In genomic region chr11:82972103-82972502, GRCh38 we compare ENCODE assay signal across 22 cellular contexts.
DNase-seq lines count a peak whose midpoint lies in the region; ATAC-seq and TF ChIP-seq lines count a peak whose summit lies in the region.
"Had no signal": no experiment of that assay in that cellular context is flagged by ENCODE, and none has a peak within 500 bp of the region (broad histone marks: within the 10 kb centered on the region; RNA-seq: fewer than 3 reads in every experiment).

No MANE protein-coding gene starts in this region.

- H3K4me3 Mint-ChIP-seq in activated T-cell treated with anti-CD3 and anti-CD28 coated beads, Interleukin-2, amount 50 U/mL, for 4 hours, result peak overlapping the region; percentile 72
- H3K4me3 Mint-ChIP-seq in activated naive CD8-positive, alpha-beta T cell treated with anti-CD3 and anti-CD28 coated beads for 36 hours, result peak overlapping the region; percentile 57
- H3K4me3 Mint-ChIP-seq: type B pancreatic cell had no signal

- H3K4me2 ChIP-seq in Karpas-422 (ENCODE audit: low read depth, low read length, poor library complexity, severe bottlenecking) (no peak overlapping the region), mesenchymal stem cell (ENCODE audit: low read length, poor library complexity, severe bottlenecking) (no peak overlapping the region)

- H3K27me3 ChIP-seq in Karpas-422 (ENCODE audit: low read length) (no peaks in the 10 kb centered on the region), spleen (replicated peaks in 1 of 7) (no peaks in the 10 kb centered on the region), mesenchymal stem cell (ENCODE audit: control insufficient read depth in 1 of 2, insufficient read depth in 1 of 2, low read length in 2 of 2) (no peaks in the 10 kb centered on the region)
- H3K27me3 ChIP-seq: esophagus squamous epithelium, left lung, right atrium auricular region, stomach had no signal

- H2BK120ac ChIP-seq in mesenchymal stem cell (ENCODE audit: low read depth, low read length), result no peak overlapping the region

- no peak overlapping the region for H3K27ac Mint-ChIP-seq in activated naive CD8-positive, alpha-beta T cell treated with anti-CD3 and anti-CD28 coated beads for 36 hours
- H3K27ac Mint-ChIP-seq: type B pancreatic cell had no signal

- intact Hi-C loops in spleen (cut with DNase I; ENCODE audit: low total_unique reads), result no loop called here

- no peaks in the 10 kb centered on the region for H3K9me2 ChIP-seq in Karpas-422 (replicated peaks; ENCODE audit: insufficient read depth, low read length)

- no peak overlapping the region for H2AFZ ChIP-seq in Karpas-422 (ENCODE audit: low read length)
- H2AFZ ChIP-seq in mesenchymal stem cell (ENCODE audit: low read depth, low read length), result no peak overlapping the region

- no peaks in the 10 kb centered on the region for H3K79me1 ChIP-seq in mesenchymal stem cell (replicated peaks; ENCODE audit: low read length, poor library complexity, severe bottlenecking)

- no peak overlapping the region for H2BK15ac ChIP-seq in mesenchymal stem cell (ENCODE audit: low read depth, poor library complexity, severe bottlenecking)

- H3K9ac ChIP-seq in Karpas-422 (ENCODE audit: low read length) (no peak overlapping the region), mesenchymal stem cell (ENCODE audit: low read length) (no peak overlapping the region)

- peaks cover 2% of the 10 kb centered on the region for H3K36me3 Mint-ChIP-seq in activated T-cell treated with anti-CD3 and anti-CD28 coated beads, Interleukin-2, amount 50 U/mL, for 4 hours (ENCODE audit: insufficient read depth)
- H3K36me3 Mint-ChIP-seq in activated naive CD8-positive, alpha-beta T cell treated with anti-CD3 and anti-CD28 coated beads for 36 hours, result peaks cover 18% of the 10 kb centered on the region
- H3K36me3 Mint-ChIP-seq: type B pancreatic cell had no signal

- no peak overlapping the region for H2BK5ac ChIP-seq in mesenchymal stem cell (ENCODE audit: low read depth, low read length, poor library complexity, severe bottlenecking)

- H3K27me3 Mint-ChIP-seq in activated T-cell treated with anti-CD3 and anti-CD28 coated beads, Interleukin-2, amount 50 U/mL, for 4 hours (ENCODE audit: low read depth), result no peaks in the 10 kb centered on the region
- H3K27me3 Mint-ChIP-seq in activated naive CD8-positive, alpha-beta T cell treated with anti-CD3 and anti-CD28 coated beads for 36 hours, result no peaks in the 10 kb centered on the region
- H3K27me3 Mint-ChIP-seq: type B pancreatic cell had no signal

- no peaks in the 10 kb centered on the region for H3K79me2 ChIP-seq in Karpas-422 (ENCODE audit: low read length)

- no peak overlapping the region for H3K23ac ChIP-seq in mesenchymal stem cell (ENCODE audit: low read length in 2 of 2)

- no peaks in the 10 kb centered on the region for H4K20me1 ChIP-seq in Karpas-422 (ENCODE audit: insufficient read depth, low read depth, low read length)

- H2AK5ac ChIP-seq in mesenchymal stem cell (ENCODE audit: low read length, severe bottlenecking), result no peak overlapping the region

- DNase-seq in activated T-cell treated with anti-CD3 and anti-CD28 coated beads, Interleukin-2, amount 50 U/mL, for 4 hours, result no peak
- DNase-seq in activated T-cell treated with anti-CD3 and anti-CD28 coated beads, Interleukin-2, amount 50 U/mL, for 48 hours, result no peak
- DNase-seq in Karpas-422 (no peak), spleen (no peak), NCI-H2171 (lab: John Stamatoyannopoulos, UW) (no peak), mesenchymal stem cell (no peak)
- no peak for DNase-seq in activated naive CD8-positive, alpha-beta T cell treated with anti-CD3 and anti-CD28 coated beads for 36 hours
- DNase-seq: ACHN; effector CD4-positive, alpha-beta T cell; esophagus squamous epithelium; H7; IMR-90; left lung; NCI-H2081 treated with DMSO at 0.1 percent for 48 hours; NCI-H524; occipital lobe; Right ventricle myocardium superior; stomach had no signal

- H4K91ac ChIP-seq in mesenchymal stem cell (ENCODE audit: low read length), result no peak overlapping the region

- peaks cover 17% of the 10 kb centered on the region for H3K4me1 ChIP-seq in Karpas-422 (ENCODE audit: low read length)
- peaks cover 0 to 40% (median 8%) of the 10 kb centered on the region in 6 donors for H3K4me1 ChIP-seq in spleen
- peaks cover 2% of the 10 kb centered on the region for H3K4me1 ChIP-seq in mesenchymal stem cell (ENCODE audit: control insufficient read depth, insufficient read depth, low read depth, low read length)
- H3K4me1 ChIP-seq: esophagus squamous epithelium, left lung, right atrium auricular region, stomach had no signal

- H3K4ac ChIP-seq in mesenchymal stem cell (ENCODE audit: low read depth in 1 of 2, low read length in 2 of 2), result no peak overlapping the region

- no peaks in the 10 kb centered on the region for H3K9me3 ChIP-seq in Karpas-422 (ENCODE audit: low read length)
- H3K9me3 ChIP-seq in spleen, result peaks cover 0 to 6% (median 0%) of the 10 kb centered on the region in 8 donors
- H3K9me3 ChIP-seq in mesenchymal stem cell (ENCODE audit: control insufficient read depth, low read length), result no peaks in the 10 kb centered on the region
- H3K9me3 ChIP-seq: esophagus squamous epithelium, mucosa of descending colon, right atrium auricular region, stomach had no signal

- H3K14ac ChIP-seq in mesenchymal stem cell (ENCODE audit: low read length in 2 of 2), result no peak overlapping the region

- 63 to 85% (median 69%) methylated on average over 1 of the region's 1 CpG for WGBS in spleen, 5 donors
- 86% methylated on average over 1 of the region's 1 CpG for WGBS in mesenchymal stem cell

- peaks cover 40% of the 10 kb centered on the region for H3K4me1 Mint-ChIP-seq in activated T-cell treated with anti-CD3 and anti-CD28 coated beads, Interleukin-2, amount 50 U/mL, for 4 hours (ENCODE audit: low read depth)
- peaks cover 51% of the 10 kb centered on the region for H3K4me1 Mint-ChIP-seq in activated naive CD8-positive, alpha-beta T cell treated with anti-CD3 and anti-CD28 coated beads for 36 hours

- H3K27ac ChIP-seq in Karpas-422 (ENCODE audit: low read length), result peak overlapping the region; percentile 46
- H3K27ac ChIP-seq in spleen, result peak overlapping the region in 7 of 8 donors; percentile 27 to 76 (median 55)
- H3K27ac ChIP-seq in mesenchymal stem cell (ENCODE audit: low read length, poor library complexity, severe bottlenecking), result no peak overlapping the region
- H3K27ac ChIP-seq: esophagus squamous epithelium, left lung, right atrium auricular region, stomach had no signal

- H4K8ac ChIP-seq in mesenchymal stem cell (ENCODE audit: low read length), result no peak overlapping the region

- TF ChIP-seq POLR2A in spleen (IDR thresholded peaks at IDR 0.05), result no peak

- no peak overlapping the region for H2BK12ac ChIP-seq in mesenchymal stem cell (ENCODE audit: low read length in 2 of 2)

- H3K4me3 ChIP-seq in Karpas-422 (ENCODE audit: low read length) (no peak overlapping the region), spleen (peak overlapping the region in 2 of 8 donors; percentile 23 to 55), mesenchymal stem cell (ENCODE audit: insufficient read depth in 1 of 2, low read depth in 1 of 2, low read length in 2 of 2) (no peak overlapping the region)
- H3K4me3 ChIP-seq: esophagus squamous epithelium, left lung, mucosa of descending colon, right atrium auricular region, stomach had no signal

- H3K36me3 ChIP-seq in Karpas-422 (ENCODE audit: insufficient read depth, low read length) (no peaks in the 10 kb centered on the region; the same call in 1 of the 2 replicates), spleen (no peaks in the 10 kb centered on the region), mesenchymal stem cell (ENCODE audit: control insufficient read depth in 1 of 2, insufficient read depth in 2 of 2, low read depth in 1 of 2, low read length in 2 of 2) (no peaks in the 10 kb centered on the region)
- H3K36me3 ChIP-seq: esophagus squamous epithelium, left lung, right atrium auricular region, stomach had no signal

- ATAC-seq in activated T-cell treated with anti-CD3 and anti-CD28 coated beads, Interleukin-2, amount 50 U/mL, for 4 hours, result no peak
- ATAC-seq in HG03135 (IDR thresholded peaks at IDR 0.05; ENCODE audit: unreplicated experiment), result no peak
- ATAC-seq: left lung had no signal

- H3K9me3 Mint-ChIP-seq in activated T-cell treated with anti-CD3 and anti-CD28 coated beads, Interleukin-2, amount 50 U/mL, for 4 hours, result no peaks in the 10 kb centered on the region
- peaks cover 6% of the 10 kb centered on the region for H3K9me3 Mint-ChIP-seq in activated naive CD8-positive, alpha-beta T cell treated with anti-CD3 and anti-CD28 coated beads for 36 hours
- H3K9me3 Mint-ChIP-seq: type B pancreatic cell had no signal

- no peak overlapping the region for H3K18ac ChIP-seq in mesenchymal stem cell (ENCODE audit: low read depth in 1 of 2, low read length in 2 of 2)

- no peak for TF ChIP-seq CTCF in spleen (IDR thresholded peaks at IDR 0.05 in 8 of 11, conservative IDR thresholded peaks at IDR 0.05 in 3 of 11)
